In genomic region chr1:54667797-54668196, GRCh38 we compare ENCODE assay signal across 35 cellular contexts. TPM values are rescaled to one million over a fixed set of nuclear protein-coding genes. Genes with fewer than 3 reads are reported as not detected.
"Had no signal": no experiment of that assay in that cellular context is flagged by ENCODE, and none has a peak within 500 bp of the region (broad histone marks: within the 10 kb centered on the region; RNA-seq: fewer than 3 reads in every experiment).

No MANE protein-coding gene starts in this region.

- H3K9me3 Mint-ChIP-seq: naive thymus-derived CD8-positive, alpha-beta T cell; stimulated activated memory B cell treated with anti-CD40 and anti-IgM and Interleukin-4, amounts not matched to agents 10 μg/mL and 1 μg/mL and 100 μg/mL, for 72 hours; stimulated activated naive CD8-positive, alpha-beta T cell treated with anti-CD3 and anti-CD28 coated beads, Interleukin-15, amount 100 ng/mL, for 72 hours; type B pancreatic cell had no signal

- H3K4me1 Mint-ChIP-seq: nephron had no signal

- H3K27ac Mint-ChIP-seq: naive thymus-derived CD8-positive, alpha-beta T cell; nephron; progenitor cell of endocrine pancreas; stimulated activated memory B cell treated with anti-CD40 and anti-IgM and Interleukin-4, amounts not matched to agents 10 μg/mL and 1 μg/mL and 100 μg/mL, for 72 hours; stimulated activated naive CD8-positive, alpha-beta T cell treated with anti-CD3 and anti-CD28 coated beads, Interleukin-15, amount 100 ng/mL, for 72 hours; type B pancreatic cell had no signal

- H3K9ac ChIP-seq: neural progenitor cell, parathyroid adenoma had no signal

- H3K36me3 ChIP-seq: neural progenitor cell, ovary, spleen, suprapubic skin, transverse colon, upper lobe of right lung, uterus had no signal

- H3K9me3 ChIP-seq: ovary, psoas muscle, spleen, suprapubic skin, testis, tibial artery, transverse colon, upper lobe of right lung, uterus had no signal

- H3K27me3 ChIP-seq: neural progenitor cell, ovary, spleen, suprapubic skin, testis, tibial artery, transverse colon, upper lobe of right lung, uterus had no signal

- H3K4me3 Mint-ChIP-seq: naive thymus-derived CD8-positive, alpha-beta T cell; nephron; neural progenitor cell; stimulated activated memory B cell treated with anti-CD40 and anti-IgM and Interleukin-4, amounts not matched to agents 10 μg/mL and 1 μg/mL and 100 μg/mL, for 72 hours; stimulated activated naive CD8-positive, alpha-beta T cell treated with anti-CD3 and anti-CD28 coated beads, Interleukin-15, amount 100 ng/mL, for 72 hours; type B pancreatic cell had no signal

- H3K27me3 Mint-ChIP-seq: progenitor cell of endocrine pancreas; stimulated activated naive CD8-positive, alpha-beta T cell treated with anti-CD3 and anti-CD28 coated beads, Interleukin-15, amount 100 ng/mL, for 72 hours had no signal

- ATAC-seq: naive thymus-derived CD8-positive, alpha-beta T cell; psoas muscle; right cardiac atrium; sciatic nerve; stimulated activated memory B cell treated with anti-CD40 and anti-IgM and Interleukin-4, amounts not matched to agents 10 μg/mL and 1 μg/mL and 100 μg/mL, for 72 hours; stimulated activated naive CD8-positive, alpha-beta T cell treated with anti-CD3 and anti-CD28 coated beads, Interleukin-15, amount 100 ng/mL, for 72 hours; stimulated activated naive CD8-positive, alpha-beta T cell treated with anti-CD3 and anti-CD28 coated beads, Interleukin-15, Interleukin-2, amounts not matched to agents 100 U/mL and 50 U/mL, for 24 hours; upper lobe of right lung had no signal

- H3K4me2 ChIP-seq: neural progenitor cell, smooth muscle cell had no signal

- H3K36me3 Mint-ChIP-seq: naive thymus-derived CD8-positive, alpha-beta T cell; neural progenitor cell; stimulated activated memory B cell treated with anti-CD40 and anti-IgM and Interleukin-4, amounts not matched to agents 10 μg/mL and 1 μg/mL and 100 μg/mL, for 72 hours; type B pancreatic cell had no signal

- H3K79me2 ChIP-seq: parathyroid adenoma had no signal

- H3K4me3 ChIP-seq: neural progenitor cell, ovary, psoas muscle, skin epidermis, smooth muscle cell, spleen, suprapubic skin, testis, tibial artery, transverse colon, upper lobe of right lung, uterus had no signal

- H3K27ac ChIP-seq: neural progenitor cell, ovary, parathyroid adenoma, psoas muscle, skin epidermis, spleen, suprapubic skin, testis, tibial artery, transverse colon, upper lobe of right lung, uterus had no signal

- H2AFZ ChIP-seq: neural progenitor cell, parathyroid adenoma had no signal

- DNase-seq: naive thymus-derived CD8-positive, alpha-beta T cell; occipital lobe; ovary; posterior cingulate gyrus; psoas muscle; right cardiac atrium; spleen; stimulated activated CD4-positive, alpha-beta T cell treated with anti-CD3 and anti-CD28 coated beads, Interleukin-12 subunit alpha, Interleukin-12 subunit beta, amount 100 ng/mL, for 4 hours; stimulated activated CD4-positive, alpha-beta T cell treated with anti-CD3 and anti-CD28 coated beads, Interleukin-1b, Interleukin-23, amount 100 ng/mL, for 48 hours; stimulated activated CD4-positive, alpha-beta T cell treated with anti-CD3 and anti-CD28 coated beads, Interleukin-4, amount 100 ng/mL, for 1 hour; stimulated activated CD4-positive, alpha-beta T cell treated with anti-CD3 and anti-CD28 coated beads, Interleukin-4, amount 100 ng/mL, for 4 hours; stimulated activated CD8-positive, alpha-beta memory T cell treated with anti-CD3 and anti-CD28 coated beads, Interleukin-4, amount 100 ng/mL, for 48 hours; stimulated activated naive CD4-positive, alpha-beta T cell; stimulated activated naive CD8-positive, alpha-beta T cell treated with anti-CD3 and anti-CD28 coated beads, Interleukin-15, amount 100 ng/mL, for 72 hours; stimulated activated naive CD8-positive, alpha-beta T cell treated with anti-CD3 and anti-CD28 coated beads, Interleukin-15, Interleukin-2, amounts not matched to agents 100 U/mL and 50 U/mL, for 24 hours; substantia nigra; testis; tibial artery; transverse colon; upper lobe of right lung; uterus had no signal

- H3K4me1 ChIP-seq: neural progenitor cell, parathyroid adenoma, psoas muscle, spleen, suprapubic skin, testis, tibial artery, transverse colon, upper lobe of right lung, uterus had no signal

RNA-seq across cellular contexts. Expression of gene MROH7, which starts 26.2 kb away (rescaled TPM):
- total RNA-seq: renal cortical epithelial cell had no signal
- polyA plus RNA-seq: naive thymus-derived CD8-positive, alpha-beta T cell; neural cell had no signal

RNA-seq across cellular contexts. Expression of gene FAM151A, which starts 44.5 kb away (rescaled TPM):
- total RNA-seq: naive thymus-derived CD8-positive, alpha-beta T cell; occipital lobe; osteoblast; ovary; progenitor cell of endocrine pancreas; psoas muscle; renal cortical epithelial cell; sciatic nerve; smooth muscle cell; upper lobe of right lung; urinary bladder; uterus had no signal
- polyA plus RNA-seq: naive thymus-derived CD8-positive, alpha-beta T cell; neural cell; smooth muscle cell had no signal
